Comparison of ENCODE assay signal across 8 cellular contexts in genomic region chr3:185270262-185270955, GRCh38. TPM values are rescaled to one million over a fixed set of nuclear protein-coding genes. Genes with fewer than 3 reads are reported as not detected.
A peak's percentile ranks its signal among the peaks of the same experiment; 100 is the strongest.
DNase-seq lines count a peak whose midpoint lies in the region; TF ChIP-seq lines count a peak whose summit lies in the region.

No MANE protein-coding gene starts in this region.

- H3K4me1 ChIP-seq in PC-9 (replicated peaks; ENCODE audit: insufficient read depth) = no peaks in the 10 kb centered on the region
- H3K4me1 ChIP-seq in stomach = no peaks in the 10 kb centered on the region
- H3K4me1 ChIP-seq in sigmoid colon = no peaks in the 10 kb centered on the region

- intact Hi-C loops in PC-9 (cut with micrococcal nuclease; ENCODE audit: unreplicated experiment) = no loop called here
- intact Hi-C loops in stomach (cut with DNase I; ENCODE audit: low total_unique reads) = no loop called here
- intact Hi-C loops in sigmoid colon (cut with DNase I) = no loop called here

- H3K27me3 ChIP-seq in PC-9 (ENCODE audit: insufficient read depth, low read depth) (no peaks in the 10 kb centered on the region), stomach (peaks cover 0 to 34% (median 0%) of the 10 kb centered on the region in 3 donors), sigmoid colon (peaks cover 0 to 55% (median 0%) of the 10 kb centered on the region in 3 donors)

- TF ChIP-seq CTCF in PC-9 (conservative IDR thresholded peaks at IDR 0.05) (peak; percentile 50; the same call in 1 of the 2 replicates), foreskin fibroblast (IDR thresholded peaks at IDR 0.05; ENCODE audit: low read depth, low read length) (peak; percentile 66), stomach (IDR thresholded peaks at IDR 0.05) (peak in 5 of 7 experiments; percentile 23 to 39 (median 27)), sigmoid colon (IDR thresholded peaks at IDR 0.05) (no peak)

- no TSS peak for BruUV-seq in PC-9 (replicated peaks; lab: Mats Ljungman, UMichigan)

- H3K9me3 ChIP-seq in PC-9 (ENCODE audit: insufficient read depth, low read depth) (0 out of 2 replicates have a peak, but pooled peaks cover 4% of the 10 kb centered on the region), stomach (no peaks in the 10 kb centered on the region), sigmoid colon (no peaks in the 10 kb centered on the region)

- peak; percentile 54 for DNase-seq in ELR (ENCODE audit: low read depth)
- DNase-seq in HuH-7 (ENCODE audit: low spot score) = peak; percentile 76
- no peak for DNase-seq in PC-9
- peak; percentile 27 to 57 for DNase-seq in foreskin fibroblast
- DNase-seq in stomach = no peak
- DNase-seq in NCI-H2029 (lab: John Stamatoyannopoulos, UW) = no peak
- no peak for DNase-seq in sigmoid colon
- no peak for DNase-seq in DMS79 treated with DMSO at 0.1 percent for 48 hours (lab: John Stamatoyannopoulos, UW)

- CTCF ChIA-PET in PC-9 (lab: Charles Lee) = interaction anchor here (0.5 kb wide), 1 partner anchor 37 kb away, joined by 5 read pairs; no protein-coding TSS in a partner anchor

- TF ChIP-seq POLR2A in stomach (IDR thresholded peaks at IDR 0.05) (no peak), sigmoid colon (IDR thresholded peaks at IDR 0.05) (no peak)

- no peaks in the 10 kb centered on the region for H4K20me1 ChIP-seq in PC-9 (ENCODE audit: insufficient read depth)

- no peaks in the 10 kb centered on the region; the same call in 1 of the 2 replicates for H3K9me2 ChIP-seq in PC-9 (ENCODE audit: insufficient read depth)

- H3F3A ChIP-seq in PC-9 (ENCODE audit: insufficient read depth, low read depth) = no peaks in the 10 kb centered on the region

- no peaks in the 10 kb centered on the region for H3K79me2 ChIP-seq in PC-9 (ENCODE audit: low read depth)

- H3K36me3 ChIP-seq in PC-9 (ENCODE audit: low read depth) (no peaks in the 10 kb centered on the region), stomach (no peaks in the 10 kb centered on the region), sigmoid colon (no peaks in the 10 kb centered on the region)

- no peak overlapping the region for H3K27ac ChIP-seq in PC-9
- H3K27ac ChIP-seq in stomach = no peak overlapping the region
- H3K27ac ChIP-seq in sigmoid colon = no peak overlapping the region

- TF ChIP-seq EP300 in stomach (IDR thresholded peaks at IDR 0.05) (no peak), sigmoid colon (IDR thresholded peaks at IDR 0.05) (no peak)

- WGBS in stomach, 5 donors = 41 to 47% (median 44%) methylated on average over 4 of the region's 4 CpGs
- WGBS in sigmoid colon, 2 donors = 45 to 55% methylated on average over 4 of the region's 4 CpGs

- POLR2A ChIA-PET in PC-9 (lab: Charles Lee; ENCODE audit: unreplicated experiment) = interaction anchor here (0.5 kb wide), 1 partner anchor 177 kb away, joined by 9 read pairs; no protein-coding TSS in a partner anchor

- no peak overlapping the region for H2AFZ ChIP-seq in PC-9

- H3K4me2 ChIP-seq in PC-9 = no peak overlapping the region

- H3K4me3 ChIP-seq in PC-9 (no peak overlapping the region), foreskin fibroblast (ENCODE audit: low read depth in 1 of 2, low read length in 2 of 2) (no peak overlapping the region), stomach (no peak overlapping the region), sigmoid colon (no peak overlapping the region)

RNA-seq across cellular contexts. Expression of gene EHHADH, which starts 16.6 kb away (rescaled TPM):
- 8.4 and 8.8 TPM in 2 replicates for total RNA-seq in PC-9 (2021)
- total RNA-seq in stomach = 10 to 100 TPM in 2 of 5 donors, 1 to 10 TPM in 2, under 1 TPM in 1; 0.58 to 18.3 (median 8.8) TPM
- 1 to 10 TPM; 4.0 to 7.2 (median 6.5) TPM for polyA plus RNA-seq in stomach
- 1 to 10 TPM; 1.9 to 7.6 (median 3.5) TPM for total RNA-seq in sigmoid colon
- 10 to 100 TPM in 2 of 3 donors, 1 to 10 TPM in 1; 7.5 to 20.8 (median 15.0) TPM for polyA plus RNA-seq in sigmoid colon

Comparison
In these comparisons a context has a peak if more than half of its experiments do, and no peak if none do; other contexts are left out.
1. DNase-seq: peak in ELR (single experiment), HuH-7 (single experiment) and foreskin fibroblast (2 of 2); none in PC-9 (0 of 2), stomach (single experiment), NCI-H2029 (single experiment), sigmoid colon (single experiment) and DMS79 treated with DMSO at 0.1 percent for 48 hours (single experiment).
2. CTCF ChIP-seq: peak in PC-9 (single experiment), foreskin fibroblast (single experiment) and stomach (5 of 7); none in sigmoid colon (0 of 4).